Comparison of ENCODE assay signal across 17 cellular contexts in the genomic region with DNA sequence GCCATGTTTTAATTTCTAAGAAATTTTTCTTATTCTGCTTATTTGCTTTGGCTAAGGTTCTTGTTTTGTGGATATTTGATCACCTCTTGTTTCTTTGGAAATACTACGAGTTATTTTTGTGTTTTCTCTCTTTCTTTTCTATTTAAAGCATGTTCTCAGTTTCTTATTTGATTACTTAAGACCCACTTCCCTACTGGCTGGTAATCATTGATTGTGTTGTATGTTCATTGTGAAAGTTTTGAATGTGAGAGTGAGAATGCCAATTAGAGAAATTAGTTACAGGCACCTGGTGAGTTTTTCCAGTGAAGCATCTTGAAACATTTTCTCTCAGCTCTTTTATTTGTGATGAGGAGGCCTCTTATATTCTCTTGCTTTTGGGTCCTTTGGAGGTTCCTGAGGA.
DNase-seq lines count a peak whose midpoint lies in the region; ATAC-seq and TF ChIP-seq lines count a peak whose summit lies in the region.
"Had no signal": no experiment of that assay in that cellular context is flagged by ENCODE, and none has a peak within 500 bp of the region (broad histone marks: within the 10 kb centered on the region; RNA-seq: fewer than 3 reads in every experiment).

No MANE protein-coding gene starts in this region.

- H2AFZ ChIP-seq in KMS-11 (ENCODE audit: low read depth) = no peak overlapping the region
- H2AFZ ChIP-seq: GM23338 had no signal

- H3K4me2 ChIP-seq in KMS-11 = peak overlapping the region; percentile 32
- H3K4me2 ChIP-seq: BLaER1, GM23338 had no signal

- no peak overlapping the region for H3K9ac ChIP-seq in KMS-11
- H3K9ac ChIP-seq: BLaER1 had no signal

- peaks cover 29% of the 10 kb centered on the region for H3K4me1 ChIP-seq in KMS-11 (ENCODE audit: low read depth, poor library complexity, severe bottlenecking)
- H3K4me1 ChIP-seq: BLaER1, gastroesophageal sphincter had no signal

- H3K4me3 ChIP-seq in KMS-11 (IDR thresholded peaks at IDR 0.05; ENCODE audit: insufficient read depth, low read depth, low read length) = no peak overlapping the region
- H3K4me3 ChIP-seq: BLaER1, gastroesophageal sphincter, GM23338 had no signal

- H3K36me3 ChIP-seq in KMS-11 (ENCODE audit: insufficient read depth) = no peaks in the 10 kb centered on the region
- H3K36me3 ChIP-seq: BLaER1, gastroesophageal sphincter had no signal

- no peak for TF ChIP-seq CTCF in KMS-11 (conservative IDR thresholded peaks at IDR 0.05; ENCODE audit: low read depth, low read length)

- no peak for DNase-seq in DMS79 treated with DMSO at 0.1 percent for 48 hours (lab: John Stamatoyannopoulos, UW)
- no peak for DNase-seq in DMS153 treated with DMSO at 0.1 percent for 48 hours (lab: John Stamatoyannopoulos, UW; ENCODE audit: unreplicated experiment)
- DNase-seq in middle frontal gyrus (ENCODE audit: extremely low spot score, low spot score) = no peak
- DNase-seq in ureter (ENCODE audit: low spot score) = no peak
- DNase-seq: activated B cell treated with CpG ODN at 0.5 μM for 24 hours; activated T-cell treated with anti-CD3 and anti-CD28 coated beads, Interleukin-2, amount 50 U/mL, for 48 hours; IMR-90; NCI-H774 had no signal

- H3K79me2 ChIP-seq in KMS-11 (ENCODE audit: insufficient read depth, low read depth) = no peaks in the 10 kb centered on the region

- H3K27me3 ChIP-seq in KMS-11 (ENCODE audit: insufficient read depth, low read depth) = no peaks in the 10 kb centered on the region
- H3K27me3 ChIP-seq: BLaER1, gastroesophageal sphincter had no signal

- no peaks in the 10 kb centered on the region for H4K20me1 ChIP-seq in KMS-11 (ENCODE audit: insufficient read depth)
- H4K20me1 ChIP-seq: BLaER1 had no signal

- ATAC-seq in GM18870 (IDR thresholded peaks at IDR 0.05; ENCODE audit: unreplicated experiment) (peak; percentile 95), GM21529 (IDR thresholded peaks at IDR 0.05; ENCODE audit: unreplicated experiment) (peak; percentile 93), HG03039 (IDR thresholded peaks at IDR 0.05; ENCODE audit: unreplicated experiment) (peak; percentile 71)
- ATAC-seq: gastroesophageal sphincter; GM23338; natural killer cell treated with Interleukin-12 subunit alpha and Interleukin-12 subunit beta and Interleukin-15 and Interleukin-18, amount 100 ng/mL, for 72 hours; sciatic nerve had no signal

- H3K27ac ChIP-seq in KMS-11 = no peak overlapping the region
- H3K27ac ChIP-seq: BLaER1, gastroesophageal sphincter had no signal
